In genomic region chr11:114413958-114414357, GRCh38 we compare ENCODE assay signal across 2 cellular contexts.
TF ChIP-seq lines count a peak whose summit lies in the region.

No MANE protein-coding gene starts in this region.

TF ChIP-seq in GM23338, 12 proteins besides CTCF, POLR2A, EP300 and RAD21:
- TF ChIP-seq EZH2phosphoT487 (IDR thresholded peaks at IDR 0.05; ENCODE audit: unreplicated experiment) = no peak
- no peak for TF ChIP-seq ZNF462 (CRISPR knock-in tag; IDR thresholded peaks at IDR 0.05)
- TF ChIP-seq ZNF114 (CRISPR knock-in tag; IDR thresholded peaks at IDR 0.05) = no peak
- TF ChIP-seq JUNB (IDR thresholded peaks at IDR 0.05; ENCODE audit: unreplicated experiment) = no peak
- no peak for TF ChIP-seq POLR2AphosphoS5 (IDR thresholded peaks at IDR 0.05; ENCODE audit: low read depth)
- TF ChIP-seq NANOG (IDR thresholded peaks at IDR 0.05; ENCODE audit: borderline replicate concordance) = no peak
- no peak for TF ChIP-seq STAT1 (IDR thresholded peaks at IDR 0.05; ENCODE audit: unreplicated experiment)
- TF ChIP-seq REST (IDR thresholded peaks at IDR 0.05; ENCODE audit: unreplicated experiment) = no peak
- no peak for TF ChIP-seq ETS1 (IDR thresholded peaks at IDR 0.05)
- TF ChIP-seq ZNF331 (CRISPR knock-in tag; IDR thresholded peaks at IDR 0.05; ENCODE audit: low read depth) = no peak
- no peak for TF ChIP-seq EZH2 (IDR thresholded peaks at IDR 0.05; ENCODE audit: low read depth, unreplicated experiment)
- no peak for TF ChIP-seq CREB1 (CRISPR knock-in tag; IDR thresholded peaks at IDR 0.05; ENCODE audit: low read depth)
TF ChIP-seq in GM23338: peak in this region for 0.

TF ChIP-seq in H1, 55 proteins besides CTCF, POLR2A, EP300 and RAD21:
- no peak for TF ChIP-seq HDAC2 (IDR thresholded peaks at IDR 0.05; ENCODE audit: borderline replicate concordance in 1 of 2, low read depth in 2 of 2, low read length in 2 of 2)
- TF ChIP-seq POLR2AphosphoS5 (IDR thresholded peaks at IDR 0.05; ENCODE audit: low read depth, low read length) = no peak
- TF ChIP-seq SP1 (IDR thresholded peaks at IDR 0.05; ENCODE audit: low read depth, low read length) = no peak
- TF ChIP-seq TAF1 (IDR thresholded peaks at IDR 0.05; ENCODE audit: low read depth, low read length) = no peak
- no peak for TF ChIP-seq YY1 (IDR thresholded peaks at IDR 0.05; ENCODE audit: low read depth, low read length)
- no peak for TF ChIP-seq RFX5 (IDR thresholded peaks at IDR 0.05; ENCODE audit: borderline replicate concordance, low read depth, low read length)
- TF ChIP-seq RNF2 (IDR thresholded peaks at IDR 0.05; ENCODE audit: borderline replicate concordance, low read depth, low read length, missing control alignments, poor library complexity, severe bottlenecking) = no peak
- no peak for TF ChIP-seq CHD2 (IDR thresholded peaks at IDR 0.05; ENCODE audit: low read length)
- TF ChIP-seq CHD1 (IDR thresholded peaks at IDR 0.05; ENCODE audit: low read depth, low read length) = no peak
- TF ChIP-seq SP4 (IDR thresholded peaks at IDR 0.05; ENCODE audit: low read length) = no peak
